18 cellular contexts compared by ENCODE assay signal in genomic region chr10:74851834-74852233, GRCh38. TPM values are rescaled to one million over a fixed set of nuclear protein-coding genes. Genes with fewer than 3 reads are reported as not detected.
DNase-seq lines count a peak whose midpoint lies in the region; ATAC-seq and TF ChIP-seq lines count a peak whose summit lies in the region.
"Had no signal": no experiment of that assay in that cellular context is flagged by ENCODE, and none has a peak within 500 bp of the region (broad histone marks: within the 10 kb centered on the region; RNA-seq: fewer than 3 reads in every experiment).

No MANE protein-coding gene starts in this region.

- H3K36me3 Mint-ChIP-seq in natural killer cell = no peaks in the 10 kb centered on the region
- no peaks in the 10 kb centered on the region for H3K36me3 Mint-ChIP-seq in natural killer cell treated with Interleukin-12 subunit alpha and Interleukin-12 subunit beta and Interleukin-15 and Interleukin-18, amount 100 ng/mL, for 72 hours
- peaks cover 13% of the 10 kb centered on the region for H3K36me3 Mint-ChIP-seq in activated naive CD8-positive, alpha-beta T cell treated with anti-CD3 and anti-CD28 coated beads, Interleukin-2, amount 50 U/mL, for 24 hours (ENCODE audit: low read depth)

- peak overlapping the region; percentile 51 to 72 for H3K27ac Mint-ChIP-seq in natural killer cell
- no peak overlapping the region for H3K27ac Mint-ChIP-seq in natural killer cell treated with Interleukin-12 subunit alpha and Interleukin-12 subunit beta and Interleukin-15 and Interleukin-18, amount 100 ng/mL, for 72 hours
- H3K27ac Mint-ChIP-seq in activated naive CD8-positive, alpha-beta T cell treated with anti-CD3 and anti-CD28 coated beads, Interleukin-2, amount 50 U/mL, for 24 hours = peak overlapping the region; percentile 36

- DNase-seq in natural killer cell = no peak
- no peak for DNase-seq in natural killer cell treated with Interleukin-12 subunit alpha and Interleukin-12 subunit beta and Interleukin-15 and Interleukin-18, amount 100 ng/mL, for 72 hours (ENCODE audit: low spot score)
- no peak for DNase-seq in activated naive CD8-positive, alpha-beta T cell treated with anti-CD3 and anti-CD28 coated beads, Interleukin-2, amount 50 U/mL, for 24 hours
- peak; percentile 5 to 17 for DNase-seq in lung microvascular endothelial cell (ENCODE audit: low read depth in 2 of 2)
- no peak for DNase-seq in NCI-H128 (lab: John Stamatoyannopoulos, UW; ENCODE audit: unreplicated experiment)
- no peak for DNase-seq in islet precursor cell
- DNase-seq in DMS79 (lab: John Stamatoyannopoulos, UW) = no peak
- DNase-seq: activated CD4-positive, alpha-beta T cell treated with anti-CD3 and anti-CD28 coated beads, Interleukin-2, amount 50 U/mL, for 48 hours; activated effector memory CD4-positive, alpha-beta T cell treated with anti-CD3 and anti-CD28 coated beads, Interleukin-2, amount 50 U/mL, for 16 hours; DND-41; H7; mesendoderm; NCI-H2029; NK-92 treated with Interleukin-12 subunit alpha and Interleukin-12 subunit beta, amount 100 ng/mL, for 24 hours; SHP77; stimulated activated CD4-positive, alpha-beta T cell treated with anti-CD3 and anti-CD28 coated beads, Interleukin-12 subunit alpha, Interleukin-12 subunit beta, amount 100 ng/mL, for 4 hours; T1000 had no signal

- H3K4me3 Mint-ChIP-seq in natural killer cell = no peak overlapping the region
- H3K4me3 Mint-ChIP-seq in natural killer cell treated with Interleukin-12 subunit alpha and Interleukin-12 subunit beta and Interleukin-15 and Interleukin-18, amount 100 ng/mL, for 72 hours = no peak overlapping the region
- no peak overlapping the region for H3K4me3 Mint-ChIP-seq in activated naive CD8-positive, alpha-beta T cell treated with anti-CD3 and anti-CD28 coated beads, Interleukin-2, amount 50 U/mL, for 24 hours

- no peaks in the 10 kb centered on the region for H3K9me3 Mint-ChIP-seq in natural killer cell
- H3K9me3 Mint-ChIP-seq in natural killer cell treated with Interleukin-12 subunit alpha and Interleukin-12 subunit beta and Interleukin-15 and Interleukin-18, amount 100 ng/mL, for 72 hours = no peaks in the 10 kb centered on the region
- H3K9me3 Mint-ChIP-seq in activated naive CD8-positive, alpha-beta T cell treated with anti-CD3 and anti-CD28 coated beads, Interleukin-2, amount 50 U/mL, for 24 hours = peaks cover 4% of the 10 kb centered on the region

- H3K27me3 Mint-ChIP-seq in natural killer cell (ENCODE audit: low read depth in 2 of 2) = no peaks in the 10 kb centered on the region
- H3K27me3 Mint-ChIP-seq in natural killer cell treated with Interleukin-12 subunit alpha and Interleukin-12 subunit beta and Interleukin-15 and Interleukin-18, amount 100 ng/mL, for 72 hours = no peaks in the 10 kb centered on the region
- no peaks in the 10 kb centered on the region for H3K27me3 Mint-ChIP-seq in activated naive CD8-positive, alpha-beta T cell treated with anti-CD3 and anti-CD28 coated beads, Interleukin-2, amount 50 U/mL, for 24 hours

- H3K4me1 Mint-ChIP-seq in natural killer cell = peaks cover 40% of the 10 kb centered on the region in 2 donors
- H3K4me1 Mint-ChIP-seq in natural killer cell treated with Interleukin-12 subunit alpha and Interleukin-12 subunit beta and Interleukin-15 and Interleukin-18, amount 100 ng/mL, for 72 hours (ENCODE audit: low read depth in 2 of 2) = peaks cover 25 to 30% of the 10 kb centered on the region in 2 donors
- H3K4me1 Mint-ChIP-seq in activated naive CD8-positive, alpha-beta T cell treated with anti-CD3 and anti-CD28 coated beads, Interleukin-2, amount 50 U/mL, for 24 hours = peaks cover 50% of the 10 kb centered on the region

- ATAC-seq in natural killer cell = no peak
- ATAC-seq in natural killer cell treated with Interleukin-12 subunit alpha and Interleukin-12 subunit beta and Interleukin-15 and Interleukin-18, amount 100 ng/mL, for 72 hours = no peak
- no peak for ATAC-seq in activated naive CD8-positive, alpha-beta T cell treated with anti-CD3 and anti-CD28 coated beads, Interleukin-2, amount 50 U/mL, for 24 hours
- ATAC-seq in HG03280 (IDR thresholded peaks at IDR 0.05; ENCODE audit: unreplicated experiment) = no peak

- intact Hi-C loops in natural killer cell (cut with micrococcal nuclease) = no loop called here

- no peak for TF ChIP-seq CTCF in natural killer cell (IDR thresholded peaks at IDR 0.05)

RNA-seq across cellular contexts. Expression of gene KAT6B, which starts 25.4 kb away (rescaled TPM):
- 100 to 1,000 TPM; 117 to 133 (median 121) TPM for total RNA-seq in natural killer cell
- 10 to 100 TPM; 26.7 to 27.9 TPM for total RNA-seq in natural killer cell treated with Interleukin-12 subunit alpha and Interleukin-12 subunit beta and Interleukin-15 and Interleukin-18, amount 100 ng/mL, for 72 hours
- total RNA-seq in lung microvascular endothelial cell = 7.6 and 20.0 TPM in 2 replicates

Comparison
In these comparisons a context has a peak if more than half of its experiments do, and no peak if none do; other contexts are left out.
1. H3K27ac Mint-ChIP-seq: peak in natural killer cell (2 of 2) and activated naive CD8-positive, alpha-beta T cell treated with anti-CD3 and anti-CD28 coated beads, Interleukin-2, amount 50 U/mL, for 24 hours (single experiment); none in natural killer cell treated with Interleukin-12 subunit alpha and Interleukin-12 subunit beta and Interleukin-15 and Interleukin-18, amount 100 ng/mL, for 72 hours (0 of 2).
2. DNase-seq: peak in lung microvascular endothelial cell (2 of 2); none in natural killer cell (single experiment), natural killer cell treated with Interleukin-12 subunit alpha and Interleukin-12 subunit beta and Interleukin-15 and Interleukin-18, amount 100 ng/mL, for 72 hours (single experiment), activated naive CD8-positive, alpha-beta T cell treated with anti-CD3 and anti-CD28 coated beads, Interleukin-2, amount 50 U/mL, for 24 hours (single experiment), NCI-H128 (single experiment), islet precursor cell (single experiment) and DMS79 (single experiment).